Comparison of ENCODE assay signal across 17 cellular contexts in genomic region chr11:60740573-60740972, GRCh38. TPM values are rescaled to one million over a fixed set of nuclear protein-coding genes. Genes with fewer than 3 reads are reported as not detected.
DNase-seq lines count a peak whose midpoint lies in the region; ATAC-seq and TF ChIP-seq lines count a peak whose summit lies in the region.
"Had no signal": no experiment of that assay in that cellular context is flagged by ENCODE, and none has a peak within 500 bp of the region (broad histone marks: within the 10 kb centered on the region; RNA-seq: fewer than 3 reads in every experiment).

No MANE protein-coding gene starts in this region.

- H2BK5ac ChIP-seq in trophoblast cell (ENCODE audit: low read depth, low read length, poor library complexity), result no peak overlapping the region

- H3K27ac ChIP-seq in C4-2B (peak overlapping the region; percentile 16; the same call in 1 of the 2 replicates), trophoblast cell (ENCODE audit: low read depth, low read length) (no peak overlapping the region)

- no peaks in the 10 kb centered on the region for H3K79me2 ChIP-seq in trophoblast cell (ENCODE audit: control insufficient read depth, insufficient read depth, low read length, poor library complexity)

- H3K27me3 ChIP-seq in trophoblast cell (ENCODE audit: insufficient read depth, low read length), result no peaks in the 10 kb centered on the region
- H3K27me3 ChIP-seq: BE2C had no signal

- H3K79me1 ChIP-seq in trophoblast cell (ENCODE audit: low read length), result no peaks in the 10 kb centered on the region

- H3K4ac ChIP-seq in trophoblast cell (ENCODE audit: low read depth, low read length), result no peak overlapping the region

- H3K14ac ChIP-seq in trophoblast cell (ENCODE audit: low read length), result no peak overlapping the region

- ATAC-seq in HG03439 (IDR thresholded peaks at IDR 0.05; ENCODE audit: unreplicated experiment), result no peak
- ATAC-seq: GM12878 had no signal

- no peak overlapping the region for H3K18ac ChIP-seq in trophoblast cell (ENCODE audit: low read length)

- no peak overlapping the region for H2AK5ac ChIP-seq in trophoblast cell (ENCODE audit: low read length)

- no peak overlapping the region for H3K23ac ChIP-seq in trophoblast cell (ENCODE audit: low read length)

- H3K9me3 ChIP-seq in trophoblast cell (ENCODE audit: insufficient read depth, low read depth, low read length), result peaks cover 4% of the 10 kb centered on the region
- H3K9me3 ChIP-seq: BE2C had no signal

- no peak overlapping the region for H4K12ac ChIP-seq in trophoblast cell (ENCODE audit: low read depth, low read length)

- no peak overlapping the region for H2AFZ ChIP-seq in trophoblast cell (ENCODE audit: insufficient read depth, low read length, poor library complexity)

- DNase-seq in COLO668 (lab: John Stamatoyannopoulos, UW; ENCODE audit: unreplicated experiment) (peak; percentile 44), kidney tubule cell (ENCODE audit: low spot score) (peak; percentile 19), trophoblast cell (peak; percentile 38 to 59), SHP77 treated with DMSO at 0.1 percent for 48 hours (lab: John Stamatoyannopoulos, UW) (no peak), HuH-7.5 (ENCODE audit: low spot score) (no peak)
- DNase-seq: ACHN; BE2C; C1 segment of cervical spinal cord; CD4-positive, alpha-beta T cell; DMS153; DND-41; EL; GOT3; H9 had no signal

- H2BK120ac ChIP-seq in trophoblast cell (ENCODE audit: insufficient read depth, low read length, poor library complexity), result no peak overlapping the region

- no peak overlapping the region for H3K9ac ChIP-seq in trophoblast cell (ENCODE audit: low read length)

- no peaks in the 10 kb centered on the region for H3K4me1 ChIP-seq in trophoblast cell (ENCODE audit: control insufficient read depth in 1 of 2, insufficient read depth in 2 of 2, low read length in 2 of 2)
- H3K4me1 ChIP-seq: BE2C had no signal

- H2BK12ac ChIP-seq in trophoblast cell (ENCODE audit: low read length), result no peak overlapping the region

- no peak overlapping the region for H4K8ac ChIP-seq in trophoblast cell (ENCODE audit: low read depth, low read length)

- H3K36me3 ChIP-seq in trophoblast cell (ENCODE audit: control insufficient read depth in 1 of 2, insufficient read depth in 2 of 2, low read length in 2 of 2), result no peaks in the 10 kb centered on the region
- H3K36me3 ChIP-seq: BE2C had no signal

- H3K4me3 ChIP-seq in trophoblast cell (ENCODE audit: low read depth, low read length), result no peak overlapping the region
- H3K4me3 ChIP-seq: GM12878 had no signal

- no peak overlapping the region for H4K91ac ChIP-seq in trophoblast cell (ENCODE audit: low read depth, low read length)

- no peak overlapping the region for H3K4me2 ChIP-seq in trophoblast cell (ENCODE audit: low read length)

- TF ChIP-seq CTCF in C4-2B (conservative IDR thresholded peaks at IDR 0.05), result no peak

RNA-seq across cellular contexts. Expression of gene MS4A18, which starts 16.1 kb away (rescaled TPM):
- 0.08 TPM in 2 replicates for polyA plus RNA-seq in trophoblast cell (2013)
- polyA plus RNA-seq: GM12878 had no signal

RNA-seq across cellular contexts. Expression of gene MS4A15, which starts 16.1 kb away (rescaled TPM):
- polyA plus RNA-seq in trophoblast cell (2013), result 20.5 and 20.6 TPM in 2 replicates

RNA-seq across cellular contexts. Expression of gene MS4A8, which starts 41.2 kb away (rescaled TPM):
- polyA plus RNA-seq in trophoblast cell (2013), result not detected in 2 replicates

RNA-seq across cellular contexts. Expression of gene MS4A10, which starts 44.6 kb away (rescaled TPM):
- 0.11 and 0.14 TPM in 2 replicates for polyA plus RNA-seq in trophoblast cell (2013)
- polyA plus RNA-seq: GM12878 had no signal

Comparison
In these comparisons a context has a peak if more than half of its experiments do, and no peak if none do; other contexts are left out.
1. DNase-seq: peak in COLO668 (single experiment), kidney tubule cell (single experiment) and trophoblast cell (2 of 2); none in SHP77 treated with DMSO at 0.1 percent for 48 hours (single experiment) and HuH-7.5 (single experiment).